ENCODE assay signal across 27 cellular contexts in genomic region chr6:163717106-163717764, GRCh38.
DNase-seq lines count a peak whose midpoint lies in the region; ATAC-seq, FAIRE-seq and TF ChIP-seq lines count a peak whose summit lies in the region.
"Had no signal": no experiment of that assay in that cellular context is flagged by ENCODE, and none has a peak within 500 bp of the region (broad histone marks: within the 10 kb centered on the region; RNA-seq: fewer than 3 reads in every experiment).

No MANE protein-coding gene starts in this region.

- H3K4me1 ChIP-seq in BLaER1, result peaks cover 65% of the 10 kb centered on the region
- peaks cover 2 to 6% of the 10 kb centered on the region in 2 experiments; a peak in 3 of 5 replicates for H3K4me1 ChIP-seq in K562 (replicated peaks in 1 of 2; ENCODE audit: control insufficient read depth in 2 of 2, insufficient read depth in 2 of 2, low read length in 2 of 2)
- H3K4me1 ChIP-seq: A549 had no signal

- TF ChIP-seq EP300 in K562 (IDR thresholded peaks at IDR 0.05; ENCODE audit: low read length), result no peak

- H3K79me2 ChIP-seq in K562 (ENCODE audit: control insufficient read depth, insufficient read depth, low read length), result no peaks in the 10 kb centered on the region

- peaks cover 33 to 62% (median 55%) of the 10 kb centered on the region in 3 donors for H3K4me1 Mint-ChIP-seq in naive B cell

- no peaks in the 10 kb centered on the region for H3K36me3 Mint-ChIP-seq in naive B cell
- H3K36me3 Mint-ChIP-seq: activated CD8-positive, alpha-beta memory T cell treated with anti-CD3 and anti-CD28 coated beads, Interleukin-2, amount 10 ng/mL, durations not matched to agents 7 days and 5 days; mesothelial cell of epicardium; naive thymus-derived CD8-positive, alpha-beta T cell; T-cell had no signal

- ATAC-seq in K562 (peak; percentile 21; the same call in 2 of the 3 replicates), naive B cell (ENCODE audit: low read depth in 2 of 2) (no peak), omental fat pad (ENCODE audit: low FRiP score) (no peak)
- ATAC-seq: A549; activated CD8-positive, alpha-beta memory T cell treated with anti-CD3 and anti-CD28 coated beads, Interleukin-2, amount 10 ng/mL, durations not matched to agents 7 days and 5 days; left lobe of liver; naive thymus-derived CD8-positive, alpha-beta T cell; stimulated activated naive CD8-positive, alpha-beta T cell treated with anti-CD3 and anti-CD28 coated beads, Interleukin-15, Interleukin-2, amounts not matched to agents 100 U/mL and 50 U/mL, for 24 hours; T-cell had no signal

- no peaks in the 10 kb centered on the region for H3K9me1 ChIP-seq in K562 (ENCODE audit: control insufficient read depth, insufficient read depth, low read length)

- no peak for DNase-seq in HEK293T (ENCODE audit: extremely low spot score)
- DNase-seq in K562 (ENCODE audit: extremely low read depth in 1 of 4, low spot score in 3 of 4), result no peak
- DNase-seq in naive B cell, result no peak
- no peak for DNase-seq in omental fat pad (ENCODE audit: low spot score)
- DNase-seq in NCI-H524 treated with DMSO at 0.1 percent for 48 hours (lab: John Stamatoyannopoulos, UW), result no peak
- DNase-seq in G401 (ENCODE audit: low spot score), result no peak
- no peak for DNase-seq in activated CD8-positive, alpha-beta memory T cell treated with anti-CD3 and anti-CD28 coated beads, Interleukin-2, amount 50 U/mL, for 4 hours
- DNase-seq: activated CD8-positive, alpha-beta memory T cell treated with anti-CD3 and anti-CD28 coated beads, Interleukin-2, amount 10 ng/mL, durations not matched to agents 7 days and 5 days; activated gamma-delta T cell treated with Interleukin-2 at 50 U/mL for 16 hours; activated T-cell treated with anti-CD3 and anti-CD28 coated beads, Interleukin-2, amount 50 U/mL, for 48 hours; caudate nucleus; cortex of kidney; DMS 273 treated with DMSO at 0.1 percent for 48 hours; HCEC 1CT; naive thymus-derived CD8-positive, alpha-beta T cell; NCI-H774; occipital lobe; stimulated activated CD4-positive, alpha-beta T cell treated with anti-CD3 and anti-CD28 coated beads, Interleukin-1b, Interleukin-23, amount 100 ng/mL, for 48 hours; stimulated activated naive CD8-positive, alpha-beta T cell treated with anti-CD3 and anti-CD28 coated beads, Interleukin-15, Interleukin-2, amounts not matched to agents 100 U/mL and 50 U/mL, for 24 hours had no signal

- H3K27me3 ChIP-seq in BLaER1 (no peaks in the 10 kb centered on the region), K562 (ENCODE audit: control insufficient read depth in 2 of 2, insufficient read depth in 2 of 2, low read length in 2 of 2) (peaks cover 14 to 32% of the 10 kb centered on the region in 2 experiments; a peak in 4 of 5 replicates)
- H3K27me3 ChIP-seq: vagina had no signal

- H3K27me3 Mint-ChIP-seq in naive B cell, result no peaks in the 10 kb centered on the region

- peak overlapping the region in 4 of 6 donors; percentile 1 to 89 (median 54) for H3K27ac Mint-ChIP-seq in naive B cell
- H3K27ac Mint-ChIP-seq: activated CD8-positive, alpha-beta memory T cell treated with anti-CD3 and anti-CD28 coated beads, Interleukin-2, amount 10 ng/mL, durations not matched to agents 7 days and 5 days; mesothelial cell of epicardium; naive thymus-derived CD8-positive, alpha-beta T cell; T-cell had no signal

- in situ Hi-C loops in K562 (cut with MboI), result no loop called here
- in situ Hi-C loops in G401 (cut with HindIII; ENCODE audit: low sequenced_read_pairs), result no loop called here

- peaks cover 0 to 5% (median 0%) of the 10 kb centered on the region in 7 donors for H3K9me3 Mint-ChIP-seq in naive B cell
- H3K9me3 Mint-ChIP-seq: mesothelial cell of epicardium; naive thymus-derived CD8-positive, alpha-beta T cell; T-cell had no signal

- H2AFZ ChIP-seq in K562 (ENCODE audit: low read depth, low read length), result no peak overlapping the region

- no TSS peak for BruUV-seq in K562 (replicated peaks; lab: Mats Ljungman, UMichigan)

- CTCF ChIA-PET in HEK293T (lab: Yijun Ruan, JAX), result no interaction called here
- CTCF ChIA-PET in K562 (lab: Yijun Ruan, JAX; ENCODE audit: low intra/inter-chr PET ratio), result no interaction called here

- TF ChIP-seq RAD21 in K562 (CRISPR knock-in tag; conservative IDR thresholded peaks at IDR 0.05 in 1 of 2, IDR thresholded peaks at IDR 0.05 in 1 of 2), result no peak

- H3K9ac ChIP-seq in BLaER1, result no peak overlapping the region
- no peak overlapping the region for H3K9ac ChIP-seq in K562 (ENCODE audit: insufficient read depth in 1 of 2, low read depth in 2 of 2, low read length in 2 of 2)

- TF ChIP-seq POLR2A in K562 (conservative IDR thresholded peaks at IDR 0.05), result no peak

- FAIRE-seq in K562 (lab: Jason Lieb, UNC), result no peak
- FAIRE-seq: A549 had no signal

- POLR2A ChIA-PET in HEK293T (lab: Yijun Ruan, JAX), result no interaction called here
- POLR2A ChIA-PET in K562 (lab: Yijun Ruan, JAX), result no interaction called here

- H3K4me3 ChIP-seq in BLaER1, result no peak overlapping the region
- H3K4me3 ChIP-seq in K562, result no peak overlapping the region
- H3K4me3 ChIP-seq: A549, smooth muscle cell, thoracic aorta, vagina had no signal

- intact Hi-C loops in K562 (cut with micrococcal nuclease), result no loop called here

- H3K4me2 ChIP-seq in BLaER1, result peak overlapping the region; percentile 69
- no peak overlapping the region for H3K4me2 ChIP-seq in K562 (ENCODE audit: insufficient read depth, low read length)
- H3K4me2 ChIP-seq: A549, smooth muscle cell had no signal

- peak overlapping the region in 7 of 8 donors; percentile 3 to 79 (median 47) for H3K4me3 Mint-ChIP-seq in naive B cell
- H3K4me3 Mint-ChIP-seq: activated CD8-positive, alpha-beta memory T cell treated with anti-CD3 and anti-CD28 coated beads, Interleukin-2, amount 10 ng/mL, durations not matched to agents 7 days and 5 days; mesothelial cell of epicardium; naive thymus-derived CD8-positive, alpha-beta T cell; T-cell had no signal

- no peak for TF ChIP-seq CTCF in K562 (IDR thresholded peaks at IDR 0.05 in 2 of 3, conservative IDR thresholded peaks at IDR 0.05 in 1 of 3; ENCODE audit: insufficient read depth in 2 of 3, low read depth in 1 of 3, low read length in 3 of 3)
- no peak for TF ChIP-seq CTCF in omental fat pad (IDR thresholded peaks at IDR 0.05)

- H4K20me1 ChIP-seq in BLaER1, result no peaks in the 10 kb centered on the region
- no peaks in the 10 kb centered on the region for H4K20me1 ChIP-seq in K562 (replicated peaks; ENCODE audit: control insufficient read depth, insufficient read depth, low read length)

- H3K36me3 ChIP-seq in BLaER1, result no peaks in the 10 kb centered on the region
- H3K36me3 ChIP-seq in K562 (ENCODE audit: control insufficient read depth, insufficient read depth, low read length), result no peaks in the 10 kb centered on the region
- H3K36me3 ChIP-seq: thoracic aorta, vagina had no signal

- H3K27ac ChIP-seq in BLaER1 (no peak overlapping the region), K562 (ENCODE audit: extremely low read depth, low read depth, low read length) (no peak overlapping the region)
- H3K27ac ChIP-seq: A549, thoracic aorta, vagina had no signal

- H3K9me3 ChIP-seq in BLaER1 (no peaks in the 10 kb centered on the region), K562 (replicated peaks; ENCODE audit: control insufficient read depth, insufficient read depth, low read depth, low read length) (no peaks in the 10 kb centered on the region)
- H3K9me3 ChIP-seq: A549, thoracic aorta, vagina had no signal

- WGBS in K562 (ENCODE audit: insufficient coverage, low coverage, missing lambda C conversion rate), result 24% methylated on average over 9 of the region's 9 CpGs

TF ChIP-seq in HEK293T, 16 proteins besides CTCF, POLR2A, EP300 and RAD21:
- TF ChIP-seq ARNT (IDR thresholded peaks at IDR 0.05) (no peak), BHLHE40 (IDR thresholded peaks at IDR 0.05; ENCODE audit: borderline replicate concordance) (no peak), FOXK2 (IDR thresholded peaks at IDR 0.05) (no peak), NFRKB (IDR thresholded peaks at IDR 0.05) (no peak), SP1 (IDR thresholded peaks at IDR 0.05) (no peak), PKNOX1 (IDR thresholded peaks at IDR 0.05) (peak; percentile 97), CTBP1 (IDR thresholded peaks at IDR 0.05; ENCODE audit: borderline replicate concordance) (no peak)

TF ChIP-seq in K562, 482 proteins besides CTCF, POLR2A, EP300 and RAD21 (continues in another document):
- TF ChIP-seq HCFC1 (IDR thresholded peaks at IDR 0.05; ENCODE audit: low read depth, low read length) (no peak), HMG20A (CRISPR knock-in tag; conservative IDR thresholded peaks at IDR 0.05) (no peak), U2AF2 (optimal IDR thresholded peaks at IDR 0.05; ENCODE audit: low read depth, low read length) (no peak), ZNF274 (IDR thresholded peaks at IDR 0.05; ENCODE audit: borderline replicate concordance, low read depth, low read length) (no peak), ZNF217 (CRISPR knock-in tag; IDR thresholded peaks at IDR 0.05) (no peak), FUS (optimal IDR thresholded peaks at IDR 0.05; ENCODE audit: low read depth, low read length) (no peak), SMAD2 (IDR thresholded peaks at IDR 0.05; ENCODE audit: low read depth, low read length) (no peak), TRIM28 (IDR thresholded peaks at IDR 0.05) (no peak), FOXP4 (CRISPR knock-in tag; IDR thresholded peaks at IDR 0.05; ENCODE audit: borderline replicate concordance) (no peak), PURB (CRISPR knock-in tag; IDR thresholded peaks at IDR 0.05; ENCODE audit: low read depth) (no peak), HNRNPUL1 (IDR thresholded peaks at IDR 0.05; ENCODE audit: low read length) (no peak), PTBP1 (IDR thresholded peaks at IDR 0.05; ENCODE audit: low read depth, low read length) (no peak), GATAD2A (IDR thresholded peaks at IDR 0.05) (no peak), TRIM24 (IDR thresholded peaks at IDR 0.05) (peak; percentile 59 to 61; a peak in 2 of 4 replicates), KLF16 (IDR thresholded peaks at IDR 0.05) (no peak), HNRNPH1 (optimal IDR thresholded peaks at IDR 0.05; ENCODE audit: low read depth, low read length) (no peak)
